In the genomic region with DNA sequence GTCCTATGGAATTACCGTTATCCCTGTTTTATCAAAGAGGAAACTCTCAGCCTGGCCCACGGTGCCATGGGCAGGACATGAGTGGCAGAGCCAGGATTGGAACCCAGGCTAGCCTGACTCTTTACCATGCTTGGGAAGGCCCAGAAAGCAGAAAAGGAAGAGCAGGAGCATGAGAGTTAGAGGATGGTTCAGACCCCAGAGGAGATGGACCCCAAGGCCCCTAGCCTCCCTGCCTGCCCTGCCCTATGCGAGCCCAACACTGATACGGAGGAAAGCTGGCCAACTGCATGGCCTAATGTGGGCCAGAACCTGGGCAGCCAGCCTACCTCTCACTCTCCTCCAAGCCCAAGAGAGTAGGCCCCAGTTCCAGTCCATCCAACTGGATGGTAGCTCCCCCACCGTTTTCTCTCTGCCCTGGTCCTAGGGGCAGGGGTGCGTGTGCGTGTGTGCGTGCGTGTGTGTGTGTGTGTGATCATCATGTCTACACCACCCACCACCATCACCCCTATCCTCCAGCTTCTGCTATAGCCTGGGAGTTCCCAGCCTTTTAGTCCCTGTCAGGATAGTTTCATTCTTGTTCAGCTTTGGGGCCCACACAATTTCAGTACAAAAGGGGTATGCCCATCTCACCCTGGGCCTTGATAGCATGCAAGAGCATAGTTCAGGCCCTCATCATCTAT, we compare ENCODE assay signal across 10 cellular contexts. TPM values are rescaled to one million over a fixed set of nuclear protein-coding genes. Genes with fewer than 3 reads are reported as not detected.
DNase-seq lines count a peak whose midpoint lies in the region; ATAC-seq and TF ChIP-seq lines count a peak whose summit lies in the region.
"Had no signal": no experiment of that assay in that cellular context is flagged by ENCODE, and none has a peak within 500 bp of the region (broad histone marks: within the 10 kb centered on the region; RNA-seq: fewer than 3 reads in every experiment).

No MANE protein-coding gene starts in this region.

- POLR2A ChIA-PET in activated CD4-positive, alpha-beta memory T cell treated with anti-CD3 and anti-CD28 coated beads, Interleukin-2, amount 10 ng/mL, durations not matched to agents 7 days and 5 days (lab: Charles Lee) = interaction anchor here (0.8 to 14.4 kb wide), 12 partner anchors 9 to 186 kb away, joined by 3 to 222 read pairs (median 7); a partner anchor contains a TSS

- no peak overlapping the region for H3K4me3 Mint-ChIP-seq in activated CD4-positive, alpha-beta memory T cell treated with anti-CD3 and anti-CD28 coated beads, Interleukin-2, amount 10 ng/mL, durations not matched to agents 7 days and 5 days

- H3K4me1 ChIP-seq in left lung (peaks cover 8 to 43% of the 10 kb centered on the region in 2 donors), stomach smooth muscle (ENCODE audit: control insufficient read depth, insufficient read depth, low read length) (peaks cover 35% of the 10 kb centered on the region), HAP-1 (peaks cover 14% of the 10 kb centered on the region)

- peak overlapping the region; percentile 83 for H3K27ac Mint-ChIP-seq in activated CD4-positive, alpha-beta memory T cell treated with anti-CD3 and anti-CD28 coated beads, Interleukin-2, amount 10 ng/mL, durations not matched to agents 7 days and 5 days

- TF ChIP-seq CTCF in left lung (IDR thresholded peaks at IDR 0.05) = no peak

- intact Hi-C loops in left lung (cut with DNase I) = loop anchor here (5.0 kb wide), 1 partner anchor 35 kb away; no protein-coding TSS in a partner anchor

- H3K9me3 Mint-ChIP-seq in activated CD4-positive, alpha-beta memory T cell treated with anti-CD3 and anti-CD28 coated beads, Interleukin-2, amount 10 ng/mL, durations not matched to agents 7 days and 5 days = no peaks in the 10 kb centered on the region

- CTCF ChIA-PET in activated CD4-positive, alpha-beta memory T cell treated with anti-CD3 and anti-CD28 coated beads, Interleukin-2, amount 10 ng/mL, durations not matched to agents 7 days and 5 days (lab: Charles Lee) = interaction anchor here (0.7 to 17.8 kb wide), 23 partner anchors 9 to 222 kb away, joined by 3 to 612 read pairs (median 4); a partner anchor contains a TSS

- H3K36me3 Mint-ChIP-seq in activated CD4-positive, alpha-beta memory T cell treated with anti-CD3 and anti-CD28 coated beads, Interleukin-2, amount 10 ng/mL, durations not matched to agents 7 days and 5 days (ENCODE audit: low read depth) = no peaks in the 10 kb centered on the region

- H3K9ac ChIP-seq in stomach smooth muscle (ENCODE audit: low read length in 2 of 2) = peak overlapping the region; percentile 13 to 48

- in situ Hi-C loops in HAP-1 (cut with MboI; ENCODE audit: low sequenced_read_pairs) = no loop called here

- peak; percentile 78 for DNase-seq in activated CD8-positive, alpha-beta memory T cell treated with anti-CD3 and anti-CD28 coated beads for 24 hours
- DNase-seq in activated CD8-positive, alpha-beta memory T cell treated with anti-CD3 and anti-CD28 coated beads, Interleukin-2, amount 50 U/mL, for 48 hours = no peak
- DNase-seq in activated CD4-positive, alpha-beta memory T cell treated with anti-CD3 and anti-CD28 coated beads, Interleukin-2, amount 10 ng/mL, durations not matched to agents 7 days and 5 days = no peak
- no peak for DNase-seq in left lung
- no peak for DNase-seq in cortex of kidney (lab: John Stamatoyannopoulos, UW)
- DNase-seq in HAP-1 (ENCODE audit: low spot score in 2 of 2) = no peak

- H3K27me3 ChIP-seq in left lung (peaks cover 0 to 39% of the 10 kb centered on the region in 2 donors), stomach smooth muscle (ENCODE audit: control insufficient read depth in 1 of 2, insufficient read depth in 2 of 2, low read length in 2 of 2) (no peaks in the 10 kb centered on the region), HAP-1 (ENCODE audit: low read depth) (no peaks in the 10 kb centered on the region)

- H3K9me3 ChIP-seq in left lung (no peaks in the 10 kb centered on the region), stomach smooth muscle (ENCODE audit: control insufficient read depth in 2 of 2, low read length in 2 of 2) (no peaks in the 10 kb centered on the region), HAP-1 (no peaks in the 10 kb centered on the region)
- H3K9me3 ChIP-seq: neutrophil had no signal

- H3K36me3 ChIP-seq in left lung (no peaks in the 10 kb centered on the region), stomach smooth muscle (ENCODE audit: control insufficient read depth in 2 of 2, insufficient read depth in 2 of 2, low read length in 2 of 2) (peaks cover 0 to 2% of the 10 kb centered on the region in 2 donors), HAP-1 (replicated peaks) (peaks cover 15% of the 10 kb centered on the region)
- H3K36me3 ChIP-seq: neutrophil had no signal

- H3K27ac ChIP-seq in left lung = peak overlapping the region; percentile 56 to 71
- H3K27ac ChIP-seq in stomach smooth muscle (ENCODE audit: low read length) = peak overlapping the region; percentile 79
- H3K27ac ChIP-seq: HL-60 had no signal

- H3K4me1 Mint-ChIP-seq in activated CD4-positive, alpha-beta memory T cell treated with anti-CD3 and anti-CD28 coated beads, Interleukin-2, amount 10 ng/mL, durations not matched to agents 7 days and 5 days = peaks cover 42% of the 10 kb centered on the region

- ATAC-seq in left lung = no peak
- no peak for ATAC-seq in GM19351 (IDR thresholded peaks at IDR 0.05; ENCODE audit: unreplicated experiment)

- H3K4me3 ChIP-seq in left lung (no peak overlapping the region), stomach smooth muscle (ENCODE audit: low read length in 2 of 2) (no peak overlapping the region), HAP-1 (no peak overlapping the region)

- H3K27me3 Mint-ChIP-seq in activated CD4-positive, alpha-beta memory T cell treated with anti-CD3 and anti-CD28 coated beads, Interleukin-2, amount 10 ng/mL, durations not matched to agents 7 days and 5 days = peaks cover 13% of the 10 kb centered on the region

RNA-seq across cellular contexts. Expression of a gene that starts 15.4 kb away (rescaled TPM):
- under 1 TPM in 1 of 2 experiments, not detected in 1; 0.05 TPM for total RNA-seq in activated CD4-positive, alpha-beta memory T cell treated with anti-CD3 and anti-CD28 coated beads, Interleukin-2, amount 10 ng/mL, durations not matched to agents 7 days and 5 days
- 1 to 10 TPM in 1 of 2 donors, under 1 TPM in 1; 0.86 to 3.6 TPM for total RNA-seq in left lung

RNA-seq across cellular contexts. Expression of a gene that starts 16.9 kb away (rescaled TPM):
- 100 to 1,000 TPM in 1 of 2 experiments, 10 to 100 TPM in 1; 93.6 to 101 TPM for total RNA-seq in activated CD4-positive, alpha-beta memory T cell treated with anti-CD3 and anti-CD28 coated beads, Interleukin-2, amount 10 ng/mL, durations not matched to agents 7 days and 5 days
- 100 to 1,000 TPM; 425 to 437 TPM for total RNA-seq in left lung

RNA-seq across cellular contexts. Expression of a gene that starts 36.7 kb away (rescaled TPM):
- under 1 TPM in 1 of 2 experiments, not detected in 1; 0.53 TPM for total RNA-seq in activated CD4-positive, alpha-beta memory T cell treated with anti-CD3 and anti-CD28 coated beads, Interleukin-2, amount 10 ng/mL, durations not matched to agents 7 days and 5 days
- total RNA-seq in left lung = 100 to 1,000 TPM in 1 of 2 donors, 10 to 100 TPM in 1; 59.4 to 148 TPM

RNA-seq across cellular contexts. Expression of a gene that starts 43.1 kb away (rescaled TPM):
- 10 to 100 TPM; 63.1 to 66.2 TPM for total RNA-seq in activated CD4-positive, alpha-beta memory T cell treated with anti-CD3 and anti-CD28 coated beads, Interleukin-2, amount 10 ng/mL, durations not matched to agents 7 days and 5 days
- 10 to 100 TPM; 65.4 to 71.0 TPM for total RNA-seq in left lung

RNA-seq across cellular contexts. Expression of a gene that starts 44.0 kb away (rescaled TPM):
- total RNA-seq in activated CD4-positive, alpha-beta memory T cell treated with anti-CD3 and anti-CD28 coated beads, Interleukin-2, amount 10 ng/mL, durations not matched to agents 7 days and 5 days = 10 to 100 TPM; 27.0 to 31.2 TPM
- 10 to 100 TPM; 28.7 to 35.9 TPM for total RNA-seq in left lung

Comparison
In these comparisons a context has a peak if more than half of its experiments do, and no peak if none do; other contexts are left out.
1. RNA of a gene that starts 16.9 kb away (total RNA-seq): 425 to 437 TPM in left lung; 93.6 to 101 TPM in activated CD4-positive, alpha-beta memory T cell treated with anti-CD3 and anti-CD28 coated beads, Interleukin-2, amount 10 ng/mL, durations not matched to agents 7 days and 5 days; every median in the first group is over 4 times any median in the second.
2. RNA of a gene that starts 36.7 kb away (total RNA-seq): 59.4 to 148 TPM in left lung; 0.53 TPM in activated CD4-positive, alpha-beta memory T cell treated with anti-CD3 and anti-CD28 coated beads, Interleukin-2, amount 10 ng/mL, durations not matched to agents 7 days and 5 days; every median in the first group is over 10 times any median in the second.